21 cellular contexts compared by ENCODE assay signal in the genomic region with DNA sequence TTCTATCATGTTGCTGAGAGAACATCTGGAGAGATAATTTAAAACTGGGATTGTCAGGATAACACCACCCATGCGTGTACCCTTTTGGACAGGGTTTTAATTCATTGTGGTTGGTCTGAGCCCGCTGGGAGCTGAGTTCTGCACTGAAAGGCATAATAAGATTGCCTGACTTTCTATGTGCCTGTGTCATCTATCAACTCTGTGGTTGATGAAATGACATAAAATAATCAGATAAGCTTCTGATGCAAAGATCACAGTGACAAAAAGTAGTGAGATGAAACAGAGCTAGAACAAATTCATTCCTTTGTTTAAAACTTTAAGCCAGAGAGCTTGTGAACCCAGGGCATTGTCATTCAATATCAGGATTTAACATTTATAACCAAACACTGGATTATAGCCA.
"Had no signal": no experiment of that assay in that cellular context is flagged by ENCODE, and none has a peak within 500 bp of the region (broad histone marks: within the 10 kb centered on the region; RNA-seq: fewer than 3 reads in every experiment).

No MANE protein-coding gene starts in this region.

- H3K27ac Mint-ChIP-seq: naive thymus-derived CD8-positive, alpha-beta T cell; progenitor cell of endocrine pancreas; type B pancreatic cell had no signal

- H3K9me3 ChIP-seq: heart left ventricle, mucosa of descending colon, pancreas had no signal

- H3K27me3 ChIP-seq: dorsolateral prefrontal cortex, heart left ventricle, pancreas had no signal

- H3K9me3 Mint-ChIP-seq: naive thymus-derived CD8-positive, alpha-beta T cell; neural crest cell; type B pancreatic cell had no signal

- ATAC-seq: esophagus mucosa; heart left ventricle; left colon; left ventricle myocardium superior; mucosa of descending colon; naive thymus-derived CD8-positive, alpha-beta T cell; pancreas; right cardiac atrium had no signal

- H3K4me1 ChIP-seq: pancreas had no signal

- H3K4me3 ChIP-seq: dorsolateral prefrontal cortex, heart left ventricle, lung, mucosa of descending colon, pancreas had no signal

- H3K36me3 ChIP-seq: heart left ventricle, pancreas had no signal

- DNase-seq: cortex of kidney; dorsolateral prefrontal cortex; effector CD8-positive, alpha-beta T cell; heart left ventricle; hippocampal formation; left colon; left ventricle myocardium superior; mucosa of descending colon; naive thymus-derived CD8-positive, alpha-beta T cell; occipital lobe; pancreas; right cardiac atrium; small intestine; stimulated activated CD4-positive, alpha-beta T cell treated with anti-CD3 and anti-CD28 coated beads, Interleukin-12 subunit alpha, Interleukin-12 subunit beta, amount 100 ng/mL, for 4 hours; stimulated activated CD4-positive, alpha-beta T cell treated with anti-CD3 and anti-CD28 coated beads, Interleukin-2, amount 100 ng/mL, for 48 hours; stimulated activated naive CD4-positive, alpha-beta T cell treated with Interleukin-2 at 50 U/mL for 16 hours had no signal

- H3K4me1 Mint-ChIP-seq: naive thymus-derived CD8-positive, alpha-beta T cell had no signal

- H3K27me3 Mint-ChIP-seq: progenitor cell of endocrine pancreas, type B pancreatic cell had no signal

- H3K36me3 Mint-ChIP-seq: naive thymus-derived CD8-positive, alpha-beta T cell; type B pancreatic cell had no signal

- H3K27ac ChIP-seq: dorsolateral prefrontal cortex, heart left ventricle, pancreas had no signal

- H3K4me3 Mint-ChIP-seq: naive thymus-derived CD8-positive, alpha-beta T cell; neural crest cell; type B pancreatic cell had no signal
